In genomic region chr20:6123650-6124014, GRCh38 we compare ENCODE assay signal across 1 cellular context.
TF ChIP-seq lines count a peak whose summit lies in the region.

No MANE protein-coding gene starts in this region.

TF ChIP-seq in HepG2, 621 proteins besides CTCF, POLR2A, EP300 and RAD21 (continued from another document and continues in another):
- peak; percentile 65; the same call in 1 of the 2 replicates for TF ChIP-seq THRA (CRISPR knock-in tag; IDR thresholded peaks at IDR 0.05; ENCODE audit: borderline replicate concordance)
- TF ChIP-seq ELF1 (CRISPR knock-in tag; IDR thresholded peaks at IDR 0.05) = no peak
- TF ChIP-seq ZSCAN21 (CRISPR knock-in tag; IDR thresholded peaks at IDR 0.05; ENCODE audit: borderline replicate concordance) = no peak
- TF ChIP-seq RAD51 (IDR thresholded peaks at IDR 0.05; ENCODE audit: borderline replicate concordance) = no peak
- TF ChIP-seq ZKSCAN5 (CRISPR knock-in tag; IDR thresholded peaks at IDR 0.05) = no peak
- TF ChIP-seq PCBP2 (optimal IDR thresholded peaks at IDR 0.05; ENCODE audit: low read depth, low read length, poor library complexity, severe bottlenecking) = no peak
- peak; percentile 3; the same call in 1 of the 2 replicates for TF ChIP-seq ZFP37 (CRISPR knock-in tag; IDR thresholded peaks at IDR 0.05; ENCODE audit: borderline replicate concordance)
- TF ChIP-seq ZNF562 (CRISPR knock-in tag; IDR thresholded peaks at IDR 0.05; ENCODE audit: borderline replicate concordance) = no peak
- TF ChIP-seq, protein P1, sequence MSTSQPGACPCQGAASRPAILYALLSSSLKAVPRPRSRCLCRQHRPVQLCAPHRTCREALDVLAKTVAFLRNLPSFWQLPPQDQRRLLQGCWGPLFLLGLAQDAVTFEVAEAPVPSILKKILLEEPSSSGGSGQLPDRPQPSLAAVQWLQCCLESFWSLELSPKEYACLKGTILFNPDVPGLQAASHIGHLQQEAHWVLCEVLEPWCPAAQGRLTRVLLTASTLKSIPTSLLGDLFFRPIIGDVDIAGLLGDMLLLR (CRISPR knock-in tag; IDR thresholded peaks at IDR 0.05) = no peak
- TF ChIP-seq SRSF4 (IDR thresholded peaks at IDR 0.05; ENCODE audit: low read depth, low read length, poor library complexity, severe bottlenecking) = no peak
- peak; percentile 44; the same call in 1 of the 2 replicates for TF ChIP-seq NCOA2 (CRISPR knock-in tag; IDR thresholded peaks at IDR 0.05)
- no peak for TF ChIP-seq KLF12 (CRISPR knock-in tag; IDR thresholded peaks at IDR 0.05; ENCODE audit: borderline replicate concordance)
- no peak for TF ChIP-seq CENPT (CRISPR knock-in tag; IDR thresholded peaks at IDR 0.05; ENCODE audit: low read depth)
- no peak for TF ChIP-seq ZFY (CRISPR knock-in tag; IDR thresholded peaks at IDR 0.05)
- TF ChIP-seq, protein P2, sequence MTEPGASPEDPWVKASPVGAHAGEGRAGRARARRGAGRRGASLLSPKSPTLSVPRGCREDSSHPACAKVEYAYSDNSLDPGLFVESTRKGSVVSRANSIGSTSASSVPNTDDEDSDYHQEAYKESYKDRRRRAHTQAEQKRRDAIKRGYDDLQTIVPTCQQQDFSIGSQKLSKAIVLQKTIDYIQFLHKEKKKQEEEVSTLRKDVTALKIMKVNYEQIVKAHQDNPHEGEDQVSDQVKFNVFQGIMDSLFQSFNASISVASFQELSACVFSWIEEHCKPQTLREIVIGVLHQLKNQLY (CRISPR knock-in tag; IDR thresholded peaks at IDR 0.05) = peak; percentile 72; the same call in 1 of the 2 replicates
- no peak for TF ChIP-seq NFE2 (CRISPR knock-in tag; IDR thresholded peaks at IDR 0.05)
- no peak for TF ChIP-seq HIVEP1 (CRISPR knock-in tag; IDR thresholded peaks at IDR 0.05)
- TF ChIP-seq ZNF616 (CRISPR knock-in tag; IDR thresholded peaks at IDR 0.05; ENCODE audit: low read depth) = no peak
- TF ChIP-seq SIX1 (CRISPR knock-in tag; IDR thresholded peaks at IDR 0.05; ENCODE audit: borderline replicate concordance) = no peak; the same call in 1 of the 2 replicates
- TF ChIP-seq POLR2G (IDR thresholded peaks at IDR 0.05; ENCODE audit: low read depth, low read length) = no peak
- no peak for TF ChIP-seq ZNF292 (CRISPR knock-in tag; IDR thresholded peaks at IDR 0.05; ENCODE audit: borderline replicate concordance, low read depth)
- TF ChIP-seq ZNF615 (CRISPR knock-in tag; IDR thresholded peaks at IDR 0.05; ENCODE audit: borderline replicate concordance) = 0 out of 2 replicates have a peak, but pooled peaks have one; percentile 9
- TF ChIP-seq RNF2 (conservative IDR thresholded peaks at IDR 0.05; ENCODE audit: low read depth) = no peak
- TF ChIP-seq ZNF460 (CRISPR knock-in tag; IDR thresholded peaks at IDR 0.05; ENCODE audit: borderline replicate concordance) = no peak
- TF ChIP-seq IRF2 (CRISPR knock-in tag; IDR thresholded peaks at IDR 0.05) = peak; percentile 4; the same call in 1 of the 2 replicates
- no peak for TF ChIP-seq TAF15 (IDR thresholded peaks at IDR 0.05; ENCODE audit: low read depth, low read length, poor library complexity, severe bottlenecking)
- TF ChIP-seq, protein P3, sequence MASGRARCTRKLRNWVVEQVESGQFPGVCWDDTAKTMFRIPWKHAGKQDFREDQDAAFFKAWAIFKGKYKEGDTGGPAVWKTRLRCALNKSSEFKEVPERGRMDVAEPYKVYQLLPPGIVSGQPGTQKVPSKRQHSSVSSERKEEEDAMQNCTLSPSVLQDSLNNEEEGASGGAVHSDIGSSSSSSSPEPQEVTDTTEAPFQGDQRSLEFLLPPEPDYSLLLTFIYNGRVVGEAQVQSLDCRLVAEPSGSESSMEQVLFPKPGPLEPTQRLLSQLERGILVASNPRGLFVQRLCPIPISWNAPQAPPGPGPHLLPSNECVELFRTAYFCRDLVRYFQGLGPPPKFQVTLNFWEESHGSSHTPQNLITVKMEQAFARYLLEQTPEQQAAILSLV (CRISPR knock-in tag; IDR thresholded peaks at IDR 0.05; ENCODE audit: borderline replicate concordance) = no peak
- TF ChIP-seq, protein P4, sequence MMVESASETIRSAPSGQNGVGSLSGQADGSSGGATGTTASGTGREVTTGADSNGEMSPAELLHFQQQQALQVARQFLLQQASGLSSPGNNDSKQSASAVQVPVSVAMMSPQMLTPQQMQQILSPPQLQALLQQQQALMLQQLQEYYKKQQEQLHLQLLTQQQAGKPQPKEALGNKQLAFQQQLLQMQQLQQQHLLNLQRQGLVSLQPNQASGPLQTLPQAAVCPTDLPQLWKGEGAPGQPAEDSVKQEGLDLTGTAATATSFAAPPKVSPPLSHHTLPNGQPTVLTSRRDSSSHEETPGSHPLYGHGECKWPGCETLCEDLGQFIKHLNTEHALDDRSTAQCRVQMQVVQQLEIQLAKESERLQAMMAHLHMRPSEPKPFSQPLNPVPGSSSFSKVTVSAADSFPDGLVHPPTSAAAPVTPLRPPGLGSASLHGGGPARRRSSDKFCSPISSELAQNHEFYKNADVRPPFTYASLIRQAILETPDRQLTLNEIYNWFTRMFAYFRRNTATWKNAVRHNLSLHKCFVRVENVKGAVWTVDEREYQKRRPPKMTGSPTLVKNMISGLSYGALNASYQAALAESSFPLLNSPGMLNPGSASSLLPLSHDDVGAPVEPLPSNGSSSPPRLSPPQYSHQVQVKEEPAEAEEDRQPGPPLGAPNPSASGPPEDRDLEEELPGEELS (CRISPR knock-in tag; IDR thresholded peaks at IDR 0.05) = peak; percentile 66
- TF ChIP-seq GMEB1 (CRISPR knock-in tag; IDR thresholded peaks at IDR 0.05; ENCODE audit: borderline replicate concordance) = 0 out of 2 replicates have a peak, but pooled peaks have one; percentile 5
- no peak for TF ChIP-seq DR1 (CRISPR knock-in tag; IDR thresholded peaks at IDR 0.05)
- TF ChIP-seq ZSCAN22 (CRISPR knock-in tag; IDR thresholded peaks at IDR 0.05) = no peak
- no peak for TF ChIP-seq ZNF484 (CRISPR knock-in tag; IDR thresholded peaks at IDR 0.05; ENCODE audit: borderline replicate concordance, low read depth)
- no peak for TF ChIP-seq ZNF552 (CRISPR knock-in tag; IDR thresholded peaks at IDR 0.05; ENCODE audit: borderline replicate concordance)
- no peak for TF ChIP-seq ZNF747 (CRISPR knock-in tag; IDR thresholded peaks at IDR 0.05; ENCODE audit: borderline replicate concordance)
- peak; percentile 98 for TF ChIP-seq ZNF629 (CRISPR knock-in tag; conservative IDR thresholded peaks at IDR 0.05)
- TF ChIP-seq, protein P5, sequence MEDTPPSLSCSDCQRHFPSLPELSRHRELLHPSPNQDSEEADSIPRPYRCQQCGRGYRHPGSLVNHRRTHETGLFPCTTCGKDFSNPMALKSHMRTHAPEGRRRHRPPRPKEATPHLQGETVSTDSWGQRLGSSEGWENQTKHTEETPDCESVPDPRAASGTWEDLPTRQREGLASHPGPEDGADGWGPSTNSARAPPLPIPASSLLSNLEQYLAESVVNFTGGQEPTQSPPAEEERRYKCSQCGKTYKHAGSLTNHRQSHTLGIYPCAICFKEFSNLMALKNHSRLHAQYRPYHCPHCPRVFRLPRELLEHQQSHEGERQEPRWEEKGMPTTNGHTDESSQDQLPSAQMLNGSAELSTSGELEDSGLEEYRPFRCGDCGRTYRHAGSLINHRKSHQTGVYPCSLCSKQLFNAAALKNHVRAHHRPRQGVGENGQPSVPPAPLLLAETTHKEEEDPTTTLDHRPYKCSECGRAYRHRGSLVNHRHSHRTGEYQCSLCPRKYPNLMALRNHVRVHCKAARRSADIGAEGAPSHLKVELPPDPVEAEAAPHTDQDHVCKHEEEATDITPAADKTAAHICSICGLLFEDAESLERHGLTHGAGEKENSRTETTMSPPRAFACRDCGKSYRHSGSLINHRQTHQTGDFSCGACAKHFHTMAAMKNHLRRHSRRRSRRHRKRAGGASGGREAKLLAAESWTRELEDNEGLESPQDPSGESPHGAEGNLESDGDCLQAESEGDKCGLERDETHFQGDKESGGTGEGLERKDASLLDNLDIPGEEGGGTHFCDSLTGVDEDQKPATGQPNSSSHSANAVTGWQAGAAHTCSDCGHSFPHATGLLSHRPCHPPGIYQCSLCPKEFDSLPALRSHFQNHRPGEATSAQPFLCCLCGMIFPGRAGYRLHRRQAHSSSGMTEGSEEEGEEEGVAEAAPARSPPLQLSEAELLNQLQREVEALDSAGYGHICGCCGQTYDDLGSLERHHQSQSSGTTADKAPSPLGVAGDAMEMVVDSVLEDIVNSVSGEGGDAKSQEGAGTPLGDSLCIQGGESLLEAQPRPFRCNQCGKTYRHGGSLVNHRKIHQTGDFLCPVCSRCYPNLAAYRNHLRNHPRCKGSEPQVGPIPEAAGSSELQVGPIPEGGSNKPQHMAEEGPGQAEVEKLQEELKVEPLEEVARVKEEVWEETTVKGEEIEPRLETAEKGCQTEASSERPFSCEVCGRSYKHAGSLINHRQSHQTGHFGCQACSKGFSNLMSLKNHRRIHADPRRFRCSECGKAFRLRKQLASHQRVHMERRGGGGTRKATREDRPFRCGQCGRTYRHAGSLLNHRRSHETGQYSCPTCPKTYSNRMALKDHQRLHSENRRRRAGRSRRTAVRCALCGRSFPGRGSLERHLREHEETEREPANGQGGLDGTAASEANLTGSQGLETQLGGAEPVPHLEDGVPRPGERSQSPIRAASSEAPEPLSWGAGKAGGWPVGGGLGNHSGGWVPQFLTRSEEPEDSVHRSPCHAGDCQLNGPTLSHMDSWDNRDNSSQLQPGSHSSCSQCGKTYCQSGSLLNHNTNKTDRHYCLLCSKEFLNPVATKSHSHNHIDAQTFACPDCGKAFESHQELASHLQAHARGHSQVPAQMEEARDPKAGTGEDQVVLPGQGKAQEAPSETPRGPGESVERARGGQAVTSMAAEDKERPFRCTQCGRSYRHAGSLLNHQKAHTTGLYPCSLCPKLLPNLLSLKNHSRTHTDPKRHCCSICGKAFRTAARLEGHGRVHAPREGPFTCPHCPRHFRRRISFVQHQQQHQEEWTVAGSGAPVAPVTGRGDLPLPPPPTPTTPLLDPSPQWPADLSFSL (CRISPR knock-in tag; IDR thresholded peaks at IDR 0.05) = no peak
- TF ChIP-seq PPARG (CRISPR knock-in tag; conservative IDR thresholded peaks at IDR 0.05) = peak; percentile 55
- TF ChIP-seq YEATS2 (CRISPR knock-in tag; IDR thresholded peaks at IDR 0.05; ENCODE audit: borderline replicate concordance) = 0 out of 2 replicates have a peak, but pooled peaks have one; percentile 1
- TF ChIP-seq MTF1 (CRISPR knock-in tag; IDR thresholded peaks at IDR 0.05) = peak; percentile 31; the same call in 1 of the 2 replicates
- no peak for TF ChIP-seq ZKSCAN1 (IDR thresholded peaks at IDR 0.05; ENCODE audit: low read length)
- TF ChIP-seq FOXA3 (CRISPR knock-in tag; IDR thresholded peaks at IDR 0.05) = peak; percentile 56
- TF ChIP-seq MAFG (CRISPR knock-in tag; IDR thresholded peaks at IDR 0.05) = no peak
- TF ChIP-seq ZMYM3 (CRISPR knock-in tag; IDR thresholded peaks at IDR 0.05) = 0 out of 2 replicates have a peak, but pooled peaks have one; percentile 71
- TF ChIP-seq ZNF10 (CRISPR knock-in tag; IDR thresholded peaks at IDR 0.05; ENCODE audit: borderline replicate concordance, low read depth) = no peak
- no peak for TF ChIP-seq ZNF550 (CRISPR knock-in tag; IDR thresholded peaks at IDR 0.05; ENCODE audit: borderline replicate concordance)
- TF ChIP-seq ZNF317 (CRISPR knock-in tag; IDR thresholded peaks at IDR 0.05) = no peak
- no peak for TF ChIP-seq SALL2 (CRISPR knock-in tag; IDR thresholded peaks at IDR 0.05)
- TF ChIP-seq KDM4B (CRISPR knock-in tag; IDR thresholded peaks at IDR 0.05) = no peak
- no peak for TF ChIP-seq ZFP36 (IDR thresholded peaks at IDR 0.05; ENCODE audit: borderline replicate concordance, low read depth, low read length, partially characterized antibody)
- TF ChIP-seq HNRNPH1 (optimal IDR thresholded peaks at IDR 0.05; ENCODE audit: low read depth, low read length) = no peak
- no peak for TF ChIP-seq PCBP1 (IDR thresholded peaks at IDR 0.05; ENCODE audit: borderline replicate concordance, low read depth, low read length)
- TF ChIP-seq ETV5 (CRISPR knock-in tag; IDR thresholded peaks at IDR 0.05; ENCODE audit: borderline replicate concordance) = no peak; the same call in 1 of the 2 replicates
- TF ChIP-seq CBFB (CRISPR knock-in tag; IDR thresholded peaks at IDR 0.05) = 0 out of 2 replicates have a peak, but pooled peaks have one; percentile 8
- peak; percentile 74; the same call in 1 of the 2 replicates for TF ChIP-seq ZNF264 (CRISPR knock-in tag; IDR thresholded peaks at IDR 0.05)
- TF ChIP-seq ISX (CRISPR knock-in tag; conservative IDR thresholded peaks at IDR 0.05) = no peak
- TF ChIP-seq MYC (CRISPR knock-in tag; IDR thresholded peaks at IDR 0.05; ENCODE audit: borderline replicate concordance) = no peak
- TF ChIP-seq, protein P6, sequence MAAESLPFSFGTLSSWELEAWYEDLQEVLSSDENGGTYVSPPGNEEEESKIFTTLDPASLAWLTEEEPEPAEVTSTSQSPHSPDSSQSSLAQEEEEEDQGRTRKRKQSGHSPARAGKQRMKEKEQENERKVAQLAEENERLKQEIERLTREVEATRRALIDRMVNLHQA (CRISPR knock-in tag; IDR thresholded peaks at IDR 0.05) = no peak
- no peak for TF ChIP-seq ZNF670 (CRISPR knock-in tag; IDR thresholded peaks at IDR 0.05; ENCODE audit: borderline replicate concordance)
- no peak for TF ChIP-seq HNRNPL (IDR thresholded peaks at IDR 0.05; ENCODE audit: low read depth, low read length)
- TF ChIP-seq ERF (CRISPR knock-in tag; IDR thresholded peaks at IDR 0.05) = no peak
- no peak for TF ChIP-seq ATF1 (CRISPR knock-in tag; IDR thresholded peaks at IDR 0.05)
- TF ChIP-seq ZNF331 (CRISPR knock-in tag; IDR thresholded peaks at IDR 0.05) = peak; percentile 58; the same call in 1 of the 2 replicates
